31 cellular contexts compared by ENCODE assay signal in the genomic region with DNA sequence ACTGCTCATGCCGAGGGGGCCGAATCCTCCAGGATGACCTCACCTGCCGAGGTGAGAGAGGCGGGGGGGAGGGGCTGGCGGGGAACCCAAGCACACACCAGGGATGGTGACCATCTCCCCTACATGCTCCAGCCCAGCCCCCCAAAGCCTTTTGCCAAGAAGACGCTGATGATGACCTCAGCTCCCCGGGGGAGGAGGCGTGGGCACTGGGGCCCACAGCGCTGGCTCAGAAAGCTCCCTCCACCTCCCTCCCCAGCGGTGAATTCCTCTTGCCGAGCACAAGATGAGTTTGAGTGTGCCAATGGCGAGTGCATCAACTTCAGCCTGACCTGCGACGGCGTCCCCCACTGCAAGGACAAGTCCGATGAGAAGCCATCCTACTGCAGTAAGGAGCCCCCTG. TPM values are rescaled to one million over a fixed set of nuclear protein-coding genes. Genes with fewer than 3 reads are reported as not detected.
"Had no signal": no experiment of that assay in that cellular context is flagged by ENCODE, and none has a peak within 500 bp of the region (broad histone marks: within the 10 kb centered on the region; RNA-seq: fewer than 3 reads in every experiment).

No MANE protein-coding gene starts in this region.

- H3K27ac ChIP-seq: esophagus squamous epithelium, gastrocnemius medialis, lower lobe of right lung, ovary, psoas muscle, skin epidermis, spleen, testis, tibial artery, upper lobe of left lung had no signal

- DNase-seq: cortex of kidney; effector memory CD8-positive, alpha-beta T cell; erythroblast; esophagus squamous epithelium; gastrocnemius medialis; left ventricle myocardium superior; lower lobe of right lung; naive B cell; ovary; posterior cingulate gyrus; psoas muscle; spleen; stimulated activated CD4-positive, alpha-beta T cell treated with anti-CD3 and anti-CD28 coated beads, Interleukin-4, amount 100 ng/mL, for 4 hours; stimulated activated naive CD8-positive, alpha-beta T cell treated with anti-CD3 and anti-CD28 coated beads, Interleukin-15, Interleukin-2, amounts not matched to agents 100 U/mL and 50 U/mL, for 24 hours; testis; tibial artery had no signal

- H3K4me3 ChIP-seq: esophagus squamous epithelium, gastrocnemius medialis, lower lobe of right lung, mucosa of descending colon, ovary, psoas muscle, skin epidermis, spleen, testis, tibial artery, upper lobe of left lung had no signal

- H3K4me1 ChIP-seq: esophagus squamous epithelium, gastrocnemius medialis, psoas muscle, spleen, tibial artery had no signal

- H3K36me3 ChIP-seq: gastrocnemius medialis had no signal

- H3K9me3 ChIP-seq: esophagus squamous epithelium, gastrocnemius medialis, lower lobe of right lung, mucosa of descending colon, ovary, psoas muscle, spleen, testis, tibial artery, upper lobe of left lung had no signal

- FAIRE-seq: endometrium, keratinocyte, urothelium cell line had no signal

- ATAC-seq: effector memory CD8-positive, alpha-beta T cell; gastrocnemius medialis; left ventricle myocardium superior; lower lobe of right lung; mucosa of descending colon; natural killer cell treated with Interleukin-12 subunit alpha and Interleukin-12 subunit beta and Interleukin-15 and Interleukin-18, amount 100 ng/mL, for 72 hours; psoas muscle; right cardiac atrium; stimulated activated memory B cell treated with anti-CD40 and anti-IgM and Interleukin-4, amounts not matched to agents 10 μg/mL and 1 μg/mL and 100 μg/mL, for 72 hours; stimulated activated naive CD8-positive, alpha-beta T cell treated with anti-CD3 and anti-CD28 coated beads, Interleukin-15, Interleukin-2, amounts not matched to agents 100 U/mL and 50 U/mL, for 24 hours had no signal

- H3K27me3 ChIP-seq: esophagus squamous epithelium, gastrocnemius medialis, ovary, spleen, testis, tibial artery, upper lobe of left lung had no signal

RNA-seq across cellular contexts. Expression of gene NXPH4, which starts 23.7 kb away (rescaled TPM):
- total RNA-seq: gastrocnemius medialis, lower lobe of right lung had no signal

RNA-seq across cellular contexts. Expression of gene LRP1-AS, which starts 45.5 kb away (rescaled TPM):
- total RNA-seq: dermis microvascular lymphatic vessel endothelial cell; esophagus squamous epithelium; fibroblast of villous mesenchyme; gastrocnemius medialis; glomerular endothelial cell; left ventricle myocardium superior; lower lobe of right lung; mesothelial cell of epicardium; mucosa of descending colon; natural killer cell treated with Interleukin-12 subunit alpha and Interleukin-12 subunit beta and Interleukin-15 and Interleukin-18, amount 100 ng/mL, for 72 hours; neural crest cell; ovary; psoas muscle; renal cortical epithelial cell; right cardiac atrium; spleen; testis; upper lobe of left lung had no signal
- polyA plus RNA-seq: keratinocyte, ovary, psoas muscle, right cardiac atrium, spleen had no signal
